8 cellular contexts compared by ENCODE assay signal in genomic region chr2:39778775-39779751, GRCh38. TPM values are rescaled to one million over a fixed set of nuclear protein-coding genes. Genes with fewer than 3 reads are reported as not detected.
DNase-seq lines count a peak whose midpoint lies in the region; ATAC-seq, FAIRE-seq and TF ChIP-seq lines count a peak whose summit lies in the region.

TSS of gene THUMPD2 (minus strand) at chr2:39779258. CDS start at chr2:39779239, 19 bp downstream.

- TF ChIP-seq POLR2A in GM12891 (IDR thresholded peaks at IDR 0.05; ENCODE audit: low read depth, low read length) (peak; percentile 88), vagina (IDR thresholded peaks at IDR 0.05) (peak in 1 of 2 donors; percentile 38)

- intact Hi-C loops in right cardiac atrium (cut with DNase I): no loop called here
- intact Hi-C loops in vagina (cut with DNase I): no loop called here

- peak within 1 kb of the TSS; percentile 91 for H3K4me3 Mint-ChIP-seq in T-helper 1 cell treated with Interleukin-12 subunit alpha and Interleukin-12 subunit beta and Interleukin-4 antibody, amounts not matched to agents 30 μg/mL and 1 μg/mL, for 36 hours

- H3K27ac ChIP-seq in right cardiac atrium (ENCODE audit: low read length) (peak within 1 kb of the TSS; percentile 10), vagina (peak within 1 kb of the TSS; percentile 69)

- FAIRE-seq in GM12891 (lab: Jason Lieb, UNC): peak; percentile 91

- H3K4me1 Mint-ChIP-seq in T-helper 1 cell treated with Interleukin-12 subunit alpha and Interleukin-12 subunit beta and Interleukin-4 antibody, amounts not matched to agents 30 μg/mL and 1 μg/mL, for 36 hours (ENCODE audit: low read depth): peaks cover 46% of the 10 kb centered on the region

- ATAC-seq in HG02588 (IDR thresholded peaks at IDR 0.05; ENCODE audit: unreplicated experiment) (peak; percentile 86), right cardiac atrium (peak; percentile 95 to 96)

- peak within 1 kb of the TSS; percentile 90 for H3K27ac Mint-ChIP-seq in T-helper 1 cell treated with Interleukin-12 subunit alpha and Interleukin-12 subunit beta and Interleukin-4 antibody, amounts not matched to agents 30 μg/mL and 1 μg/mL, for 36 hours

- H3K4me1 ChIP-seq in right cardiac atrium (ENCODE audit: control insufficient read depth, insufficient read depth, low read length): no peaks in the 10 kb centered on the region
- H3K4me1 ChIP-seq in vagina: peaks cover 34% of the 10 kb centered on the region

- H3K9me3 ChIP-seq in right cardiac atrium (ENCODE audit: control insufficient read depth, low read length) (no peaks in the 10 kb centered on the region), vagina (no peaks in the 10 kb centered on the region)

- TF ChIP-seq CTCF in vagina (IDR thresholded peaks at IDR 0.05): no peak

- H3K36me3 Mint-ChIP-seq in T-helper 1 cell treated with Interleukin-12 subunit alpha and Interleukin-12 subunit beta and Interleukin-4 antibody, amounts not matched to agents 30 μg/mL and 1 μg/mL, for 36 hours (ENCODE audit: low read depth): peaks cover 13% of the 10 kb centered on the region

- no peaks in the 10 kb centered on the region for H3K27me3 Mint-ChIP-seq in T-helper 1 cell treated with Interleukin-12 subunit alpha and Interleukin-12 subunit beta and Interleukin-4 antibody, amounts not matched to agents 30 μg/mL and 1 μg/mL, for 36 hours (ENCODE audit: low read depth)

- DNase-seq in GM12891 (ENCODE audit: insufficient read length, low spot score) (peak; percentile 66), NCI-H1092 (lab: John Stamatoyannopoulos, UW) (peak; percentile 56), amygdala (lab: John Stamatoyannopoulos, UW) (peak in 45 of 56 donors; percentile 3 to 75 (median 41)), right cardiac atrium (peak; percentile 83 to 93 (median 91)), pulmonary artery endothelial cell (ENCODE audit: low read depth, low spot score) (peak; percentile 41), vagina (ENCODE audit: extremely low spot score in 2 of 2) (no peak)

- H3K4me3 ChIP-seq in right cardiac atrium (ENCODE audit: low read length) (peak within 1 kb of the TSS; percentile 58), vagina (peak within 1 kb of the TSS; percentile 67 to 81)

- no peaks in the 10 kb centered on the region for H3K36me3 ChIP-seq in vagina

- 2% methylated on average over 58 of the region's 58 CpGs for WGBS in right cardiac atrium

- peaks cover 3% of the 10 kb centered on the region for H3K9me3 Mint-ChIP-seq in T-helper 1 cell treated with Interleukin-12 subunit alpha and Interleukin-12 subunit beta and Interleukin-4 antibody, amounts not matched to agents 30 μg/mL and 1 μg/mL, for 36 hours

- H3K27me3 ChIP-seq in right cardiac atrium (ENCODE audit: control insufficient read depth, insufficient read depth) (no peaks in the 10 kb centered on the region), vagina (no peaks in the 10 kb centered on the region)

TF ChIP-seq in GM12891, 5 proteins besides CTCF, POLR2A, EP300 and RAD21:
- TF ChIP-seq POU2F2 (IDR thresholded peaks at IDR 0.05; ENCODE audit: low read depth, low read length): peak; percentile 56; the same call in 1 of the 2 replicates
- peak; percentile 70; the same call in 1 of the 2 replicates for TF ChIP-seq TAF1 (IDR thresholded peaks at IDR 0.05; ENCODE audit: low read depth, low read length)
- peak; percentile 85 for TF ChIP-seq POLR2AphosphoS5 (IDR thresholded peaks at IDR 0.05; ENCODE audit: low read depth, low read length)
- TF ChIP-seq SPI1 (IDR thresholded peaks at IDR 0.05; ENCODE audit: low read depth, low read length): no peak

RNA-seq across cellular contexts. Expression of gene THUMPD2, which starts in this region (rescaled TPM):
- polyA plus RNA-seq in GM12891 (2012; ENCODE audit: low read depth, missing spikeins): 7.3 TPM
- total RNA-seq in right cardiac atrium (10 to 100 TPM in 1 of 4 donors, 1 to 10 TPM in 3; 7.3 to 10.6 (median 8.5) TPM), pulmonary artery endothelial cell (7.5 and 8.7 TPM in 2 replicates), vagina (10.3 TPM)
- polyA plus RNA-seq in right cardiac atrium: 6.5 TPM

Comparison
In these comparisons a context has a peak if more than half of its experiments do, and no peak if none do; other contexts are left out.
1. DNase-seq: peak in GM12891 (single experiment), NCI-H1092 (single experiment), amygdala (45 of 56), right cardiac atrium (3 of 3) and pulmonary artery endothelial cell (single experiment); none in vagina (0 of 2).